10 cellular contexts compared by ENCODE assay signal in the genomic region with DNA sequence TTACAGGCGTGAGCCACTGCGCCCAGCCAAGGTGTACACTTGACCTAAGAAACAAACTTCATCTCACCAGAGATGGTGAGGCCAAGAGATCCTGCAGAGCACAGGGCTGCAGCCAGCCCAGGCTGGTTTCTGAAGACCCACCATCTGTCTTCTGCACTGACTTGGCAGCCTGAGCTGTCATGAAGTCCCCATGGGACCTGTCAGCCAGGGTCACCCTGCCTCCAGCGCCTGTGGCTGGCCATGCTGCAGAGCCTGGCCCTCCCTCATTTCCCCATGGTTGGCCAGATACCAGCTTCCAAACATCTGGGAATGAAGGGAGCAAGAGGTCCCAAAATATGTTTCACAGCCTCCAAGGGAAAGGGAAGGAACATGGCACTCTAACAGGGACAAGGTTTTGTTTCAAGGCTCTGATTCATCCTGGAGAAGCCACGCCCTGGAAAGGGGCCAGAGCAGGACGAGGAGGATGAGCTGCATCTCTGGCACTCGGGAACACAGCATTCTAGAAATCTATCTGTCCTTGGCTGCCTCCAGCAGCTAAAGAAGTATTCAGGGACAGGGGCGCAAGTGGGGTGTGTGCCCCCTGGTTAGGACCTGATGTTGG. TPM values are rescaled to one million over a fixed set of nuclear protein-coding genes. Genes with fewer than 3 reads are reported as not detected.
A peak's percentile ranks its signal among the peaks of the same experiment; 100 is the strongest.
DNase-seq lines count a peak whose midpoint lies in the region; ATAC-seq lines count a peak whose summit lies in the region.
"Had no signal": no experiment of that assay in that cellular context is flagged by ENCODE, and none has a peak within 500 bp of the region (broad histone marks: within the 10 kb centered on the region; RNA-seq: fewer than 3 reads in every experiment).

No MANE protein-coding gene starts in this region.

- H3K27me3 ChIP-seq in BLaER1 treated with 17β-estradiol and CSF1 and Interleukin-3, amounts not matched to agents 10 nM and 100 nM, result no peaks in the 10 kb centered on the region; a peak in 1 of 22 replicates

- H3K27ac Mint-ChIP-seq in activated CD8-positive, alpha-beta T cell treated with anti-CD3 and anti-CD28 coated beads, Interleukin-2, amount 10 ng/mL, durations not matched to agents 7 days and 5 days, result no peak overlapping the region

- H3K36me3 ChIP-seq in BLaER1 treated with 17β-estradiol and CSF1 and Interleukin-3, amounts not matched to agents 10 nM and 100 nM, result peaks cover 51 to 86% (median 68%) of the 10 kb centered on the region in 11 experiments

- H3K4me1 Mint-ChIP-seq in activated CD8-positive, alpha-beta T cell treated with anti-CD3 and anti-CD28 coated beads, Interleukin-2, amount 10 ng/mL, durations not matched to agents 7 days and 5 days (ENCODE audit: low read depth), result peaks cover 12% of the 10 kb centered on the region

- H3K27ac ChIP-seq in BLaER1 treated with 17β-estradiol and CSF1 and Interleukin-3, amounts not matched to agents 10 nM and 100 nM, result no peak overlapping the region

- H3K9me3 Mint-ChIP-seq in activated CD8-positive, alpha-beta T cell treated with anti-CD3 and anti-CD28 coated beads, Interleukin-2, amount 10 ng/mL, durations not matched to agents 7 days and 5 days (ENCODE audit: insufficient read depth), result no peaks in the 10 kb centered on the region

- no peak overlapping the region for H3K9ac ChIP-seq in BLaER1 treated with 17β-estradiol and CSF1 and Interleukin-3, amounts not matched to agents 10 nM and 100 nM

- CTCF ChIA-PET in activated CD8-positive, alpha-beta T cell treated with anti-CD3 and anti-CD28 coated beads, Interleukin-2, amount 10 ng/mL, durations not matched to agents 7 days and 5 days (lab: Charles Lee), result interaction anchor here (0.9 to 1.3 kb wide), 2 partner anchors 22 to 62 kb away, joined by 3 to 4 read pairs; partner anchors contain the start of gene FCSK

- peaks cover 0 to 18% (median 10%) of the 10 kb centered on the region in 10 experiments; a peak in 14 of 20 replicates for H3K4me1 ChIP-seq in BLaER1 treated with 17β-estradiol and CSF1 and Interleukin-3, amounts not matched to agents 10 nM and 100 nM

- H3K27me3 Mint-ChIP-seq in activated CD8-positive, alpha-beta T cell treated with anti-CD3 and anti-CD28 coated beads, Interleukin-2, amount 10 ng/mL, durations not matched to agents 7 days and 5 days (ENCODE audit: low read depth), result no peaks in the 10 kb centered on the region

- peak; percentile 54 for DNase-seq in NCI-H1694 (lab: John Stamatoyannopoulos, UW)
- DNase-seq in dedifferentiated amniotic fluid mesenchymal stem cell (ENCODE audit: extremely low spot score), result peak; percentile 63
- peak; percentile 83 for DNase-seq in myocyte (ENCODE audit: low read depth)
- DNase-seq in activated CD8-positive, alpha-beta T cell treated with anti-CD3 and anti-CD28 coated beads, Interleukin-2, amount 10 ng/mL, durations not matched to agents 7 days and 5 days, result no peak
- DNase-seq in UCSD-AML1 (lab: John Stamatoyannopoulos, UW; ENCODE audit: unreplicated experiment), result no peak
- DNase-seq in activated CD4-positive, alpha-beta T cell treated with anti-CD3 and anti-CD28 coated beads, Interleukin-2, amount 50 U/mL, for 48 hours, result no peak
- DNase-seq: islet precursor cell, NCI-H2227 treated with DMSO at 0.1 percent for 48 hours had no signal

- no peaks in the 10 kb centered on the region for H3K9me3 ChIP-seq in BLaER1 treated with 17β-estradiol and CSF1 and Interleukin-3, amounts not matched to agents 10 nM and 100 nM (replicated peaks in 1 of 11)

- POLR2A ChIA-PET in activated CD8-positive, alpha-beta T cell treated with anti-CD3 and anti-CD28 coated beads, Interleukin-2, amount 10 ng/mL, durations not matched to agents 7 days and 5 days (lab: Charles Lee), result interaction anchor here (3.3 kb wide), 1 partner anchor 11 kb away, joined by 13 read pairs; no protein-coding TSS in a partner anchor

- H3K4me2 ChIP-seq in BLaER1 treated with 17β-estradiol and CSF1 and Interleukin-3, amounts not matched to agents 10 nM and 100 nM, result peak overlapping the region in 6 of 11 experiments; percentile 2 to 47 (median 13); a peak in 6 of 22 replicates

- no peak overlapping the region for H3K4me3 ChIP-seq in BLaER1 treated with 17β-estradiol and CSF1 and Interleukin-3, amounts not matched to agents 10 nM and 100 nM

- H3K4me3 Mint-ChIP-seq in activated CD8-positive, alpha-beta T cell treated with anti-CD3 and anti-CD28 coated beads, Interleukin-2, amount 10 ng/mL, durations not matched to agents 7 days and 5 days, result no peak overlapping the region

- no peak for ATAC-seq in activated CD8-positive, alpha-beta T cell treated with anti-CD3 and anti-CD28 coated beads, Interleukin-2, amount 10 ng/mL, durations not matched to agents 7 days and 5 days
- no peak for ATAC-seq in HG03469 (IDR thresholded peaks at IDR 0.05; ENCODE audit: unreplicated experiment)

- H3K36me3 Mint-ChIP-seq in activated CD8-positive, alpha-beta T cell treated with anti-CD3 and anti-CD28 coated beads, Interleukin-2, amount 10 ng/mL, durations not matched to agents 7 days and 5 days (ENCODE audit: low read depth), result peaks cover 11% of the 10 kb centered on the region

- H4K20me1 ChIP-seq in BLaER1 treated with 17β-estradiol and CSF1 and Interleukin-3, amounts not matched to agents 10 nM and 100 nM, result peaks cover 5 to 75% (median 21%) of the 10 kb centered on the region in 11 experiments; a peak in 16 of 22 replicates

RNA-seq across cellular contexts. Expression of gene DDX19A, which starts 45.3 kb away (rescaled TPM):
- 43.2 and 43.7 TPM in 2 replicates for total RNA-seq in myocyte
- polyA plus RNA-seq in myocyte (2012), result 37.5 TPM
- total RNA-seq in activated CD8-positive, alpha-beta T cell treated with anti-CD3 and anti-CD28 coated beads, Interleukin-2, amount 10 ng/mL, durations not matched to agents 7 days and 5 days, result 10 to 100 TPM; 38.1 to 38.7 TPM

RNA-seq across cellular contexts. Expression of gene ST3GAL2, which starts 46.9 kb away (rescaled TPM):
- total RNA-seq in myocyte, result 14.4 and 16.5 TPM in 2 replicates
- polyA plus RNA-seq in myocyte (2012), result 22.7 TPM
- total RNA-seq in activated CD8-positive, alpha-beta T cell treated with anti-CD3 and anti-CD28 coated beads, Interleukin-2, amount 10 ng/mL, durations not matched to agents 7 days and 5 days, result 10 to 100 TPM; 34.1 to 39.0 TPM

Comparison
In these comparisons a context has a peak if more than half of its experiments do, and no peak if none do; other contexts are left out.
1. DNase-seq: peak in NCI-H1694 (single experiment), dedifferentiated amniotic fluid mesenchymal stem cell (single experiment) and myocyte (single experiment); none in activated CD8-positive, alpha-beta T cell treated with anti-CD3 and anti-CD28 coated beads, Interleukin-2, amount 10 ng/mL, durations not matched to agents 7 days and 5 days (single experiment), UCSD-AML1 (single experiment) and activated CD4-positive, alpha-beta T cell treated with anti-CD3 and anti-CD28 coated beads, Interleukin-2, amount 50 U/mL, for 48 hours (0 of 2).